In the genomic region with DNA sequence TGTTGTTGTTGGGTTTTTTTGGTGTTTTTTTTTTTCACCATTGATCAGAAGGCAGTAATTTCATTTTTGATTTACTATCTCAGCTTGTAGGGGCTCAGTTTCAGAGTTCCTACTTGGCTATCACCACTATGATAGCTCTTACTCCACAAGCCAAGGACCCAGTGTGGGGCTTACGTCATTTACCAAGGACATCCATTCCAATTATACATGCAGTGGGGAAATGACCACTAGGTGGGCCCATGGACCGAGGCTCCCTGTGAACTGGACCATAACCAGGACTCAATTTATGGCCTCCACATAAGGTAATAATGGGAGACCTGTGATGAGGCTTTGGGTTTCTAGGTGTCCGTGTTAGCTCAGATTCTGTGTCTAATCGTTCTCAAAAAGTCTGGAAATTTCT, we compare ENCODE assay signal across 20 cellular contexts.
DNase-seq lines count a peak whose midpoint lies in the region; ATAC-seq, FAIRE-seq and TF ChIP-seq lines count a peak whose summit lies in the region.
"Had no signal": no experiment of that assay in that cellular context is flagged by ENCODE, and none has a peak within 500 bp of the region (broad histone marks: within the 10 kb centered on the region; RNA-seq: fewer than 3 reads in every experiment).

No MANE protein-coding gene starts in this region.

- H3K36me3 ChIP-seq in HCT116 (ENCODE audit: control insufficient read depth in 1 of 2, insufficient read depth in 2 of 2, low read length in 2 of 2) (no peaks in the 10 kb centered on the region), WERI-Rb-1 (no peaks in the 10 kb centered on the region)
- H3K36me3 ChIP-seq: BLaER1 treated with 17β-estradiol and CSF1 and Interleukin-3, amounts not matched to agents 10 nM and 100 nM had no signal

- no peak for TF ChIP-seq POLR2A in A549 (IDR thresholded peaks at IDR 0.05; ENCODE audit: low read length)
- no peak for TF ChIP-seq POLR2A in HCT116 (IDR thresholded peaks at IDR 0.05; ENCODE audit: borderline replicate concordance, extremely low read depth, insufficient read depth, insufficient read length)

- POLR2A ChIA-PET in A549 (lab: Yijun Ruan, JAX) (no interaction called here), HCT116 (lab: Charles Lee) (no interaction called here)
- POLR2A ChIA-PET in activated CD4-positive, alpha-beta memory T cell treated with anti-CD3 and anti-CD28 coated beads for 36 hours (lab: Charles Lee) = no interaction called here

- TF ChIP-seq EP300 in A549 (IDR thresholded peaks at IDR 0.05) = no peak

- H3K27ac Mint-ChIP-seq in activated CD4-positive, alpha-beta memory T cell treated with anti-CD3 and anti-CD28 coated beads for 36 hours = no peak overlapping the region
- no peak overlapping the region for H3K27ac Mint-ChIP-seq in stimulated activated naive B cell treated with anti-CD40 and anti-IgM and Interleukin-4, amounts not matched to agents 10 μg/mL and 1 μg/mL and 100 μg/mL, for 72 hours
- H3K27ac Mint-ChIP-seq: activated T-cell treated with anti-CD3 and anti-CD28 coated beads, Interleukin-2, amount 50 U/mL, for 72 hours; nephron had no signal

- RAD21 ChIA-PET in HCT116 (lab: Charles Lee; ENCODE audit: low non-redundant PET in 1 of 2, low total read pairs in 2 of 2, uncharacterized antibody in 2 of 2, unreplicated experiment in 2 of 2) = no interaction called here

- WGBS in A549 (ENCODE audit: missing lambda C conversion rate) = 32% methylated on average over 4 of the region's 4 CpGs

- no peak overlapping the region for H3K4me3 ChIP-seq in A549
- no peak overlapping the region for H3K4me3 ChIP-seq in HCT116 (replicated peaks in 1 of 2; ENCODE audit: low read depth in 1 of 2, low read length in 2 of 2)
- H3K4me3 ChIP-seq in WERI-Rb-1 (ENCODE audit: low read depth, low read length) = no peak overlapping the region
- H3K4me3 ChIP-seq: BLaER1 treated with 17β-estradiol and CSF1 and Interleukin-3, amounts not matched to agents 10 nM and 100 nM had no signal

- FAIRE-seq in A549 (lab: Jason Lieb, UNC) = no peak
- FAIRE-seq: D721Med, G401.6, urothelium cell line had no signal

- in situ Hi-C loops in GM13976 (cut with MboI; ENCODE audit: low sequenced_read_pairs, unreplicated experiment) = no loop called here

- peak; percentile 19 to 38; a peak in 1 of 5 replicates for TF ChIP-seq RAD21 in A549 (conservative IDR thresholded peaks at IDR 0.05 in 1 of 2, IDR thresholded peaks at IDR 0.05 in 1 of 2)
- peak; percentile 39 for TF ChIP-seq RAD21 in HCT116 (IDR thresholded peaks at IDR 0.05; ENCODE audit: low read depth)

- intact Hi-C loops in HCT116 (cut with micrococcal nuclease) = no loop called here
- intact Hi-C loops in activated CD4-positive, alpha-beta memory T cell treated with anti-CD3 and anti-CD28 coated beads for 36 hours (cut with micrococcal nuclease) = no loop called here

- H3K9me3 Mint-ChIP-seq in activated CD4-positive, alpha-beta memory T cell treated with anti-CD3 and anti-CD28 coated beads for 36 hours = no peaks in the 10 kb centered on the region
- no peaks in the 10 kb centered on the region for H3K9me3 Mint-ChIP-seq in stimulated activated naive B cell treated with anti-CD40 and anti-IgM and Interleukin-4, amounts not matched to agents 10 μg/mL and 1 μg/mL and 100 μg/mL, for 72 hours

- H2AFZ ChIP-seq in HCT116 (ENCODE audit: low read depth, low read length, poor library complexity, severe bottlenecking) = no peak overlapping the region
- H2AFZ ChIP-seq: parathyroid adenoma had no signal

- no TSS peak for BruUV-seq in HCT116 (replicated peaks; lab: Mats Ljungman, UMichigan)

- ATAC-seq in A549 (peak in 1 of 2 experiments; percentile 32; a peak in 1 of 6 replicates), HCT116 (peak; percentile 38; the same call in 1 of the 2 replicates)
- ATAC-seq in stimulated activated naive B cell treated with anti-CD40 and anti-IgM and Interleukin-4, amounts not matched to agents 10 μg/mL and 1 μg/mL and 100 μg/mL, for 72 hours (replicated peaks) = no peak
- ATAC-seq: activated T-cell treated with anti-CD3 and anti-CD28 coated beads, Interleukin-2, amount 50 U/mL, for 72 hours; left ventricle myocardium superior had no signal

- CTCF ChIA-PET in A549 (lab: Yijun Ruan, JAX) = no interaction called here
- CTCF ChIA-PET in HCT116 (lab: Charles Lee) = no interaction called here
- CTCF ChIA-PET in activated CD4-positive, alpha-beta memory T cell treated with anti-CD3 and anti-CD28 coated beads for 36 hours (lab: Charles Lee) = no interaction called here

- no peak overlapping the region for H3K4me3 Mint-ChIP-seq in activated CD4-positive, alpha-beta memory T cell treated with anti-CD3 and anti-CD28 coated beads for 36 hours
- H3K4me3 Mint-ChIP-seq in stimulated activated naive B cell treated with anti-CD40 and anti-IgM and Interleukin-4, amounts not matched to agents 10 μg/mL and 1 μg/mL and 100 μg/mL, for 72 hours = no peak overlapping the region
- H3K4me3 Mint-ChIP-seq: activated T-cell treated with anti-CD3 and anti-CD28 coated beads, Interleukin-2, amount 50 U/mL, for 72 hours; nephron had no signal

- no peaks in the 10 kb centered on the region for H4K20me1 ChIP-seq in HCT116 (ENCODE audit: insufficient read depth)
- H4K20me1 ChIP-seq: BLaER1 treated with 17β-estradiol and CSF1 and Interleukin-3, amounts not matched to agents 10 nM and 100 nM had no signal

- peaks cover 6% of the 10 kb centered on the region for H3K27me3 Mint-ChIP-seq in activated CD4-positive, alpha-beta memory T cell treated with anti-CD3 and anti-CD28 coated beads for 36 hours
- H3K27me3 Mint-ChIP-seq in stimulated activated naive B cell treated with anti-CD40 and anti-IgM and Interleukin-4, amounts not matched to agents 10 μg/mL and 1 μg/mL and 100 μg/mL, for 72 hours = peaks cover under 1 to 1% of the 10 kb centered on the region in 2 donors

- H3K4me1 Mint-ChIP-seq in activated CD4-positive, alpha-beta memory T cell treated with anti-CD3 and anti-CD28 coated beads for 36 hours (ENCODE audit: low read depth) = no peaks in the 10 kb centered on the region
- peaks cover 10 to 24% of the 10 kb centered on the region in 2 donors for H3K4me1 Mint-ChIP-seq in stimulated activated naive B cell treated with anti-CD40 and anti-IgM and Interleukin-4, amounts not matched to agents 10 μg/mL and 1 μg/mL and 100 μg/mL, for 72 hours
- H3K4me1 Mint-ChIP-seq: nephron had no signal

- no peak overlapping the region for H3K9ac ChIP-seq in HCT116 (ENCODE audit: low read length)
- H3K9ac ChIP-seq: BLaER1 treated with 17β-estradiol and CSF1 and Interleukin-3, amounts not matched to agents 10 nM and 100 nM; parathyroid adenoma had no signal

- H3K4me2 ChIP-seq in A549 = no peak overlapping the region
- H3K4me2 ChIP-seq in HCT116 (ENCODE audit: low read length) = no peak overlapping the region
- H3K4me2 ChIP-seq: BLaER1 treated with 17β-estradiol and CSF1 and Interleukin-3, amounts not matched to agents 10 nM and 100 nM had no signal

- H3K79me2 ChIP-seq in HCT116 (ENCODE audit: insufficient read depth, low read length) = no peaks in the 10 kb centered on the region
- H3K79me2 ChIP-seq: parathyroid adenoma had no signal

- H3K27ac ChIP-seq in A549 = no peak overlapping the region
- H3K27ac ChIP-seq in HCT116 (ENCODE audit: low read depth, low read length) = no peak overlapping the region
- no peak overlapping the region for H3K27ac ChIP-seq in WERI-Rb-1
- H3K27ac ChIP-seq: BLaER1 treated with 17β-estradiol and CSF1 and Interleukin-3, amounts not matched to agents 10 nM and 100 nM; parathyroid adenoma had no signal

- H3K9me3 ChIP-seq in A549 (no peaks in the 10 kb centered on the region), HCT116 (ENCODE audit: control insufficient read depth in 1 of 2, insufficient read depth in 1 of 2, low read depth in 1 of 2, low read length in 2 of 2) (no peaks in the 10 kb centered on the region), WERI-Rb-1 (ENCODE audit: severe bottlenecking) (no peaks in the 10 kb centered on the region)

- H3K27me3 ChIP-seq in HCT116 (ENCODE audit: insufficient read depth, low read length) (peaks cover 30% of the 10 kb centered on the region), WERI-Rb-1 (ENCODE audit: insufficient read depth, low read depth, severe bottlenecking) (no peaks in the 10 kb centered on the region)
- H3K27me3 ChIP-seq: BLaER1 treated with 17β-estradiol and CSF1 and Interleukin-3, amounts not matched to agents 10 nM and 100 nM had no signal

- no peaks in the 10 kb centered on the region for H3K9me2 ChIP-seq in HCT116 (ENCODE audit: insufficient read depth)

- no peaks in the 10 kb centered on the region for H3K4me1 ChIP-seq in A549
- H3K4me1 ChIP-seq in HCT116 (ENCODE audit: control insufficient read depth in 1 of 2, insufficient read depth in 2 of 2, low read length in 2 of 2) = no peaks in the 10 kb centered on the region
- H3K4me1 ChIP-seq: parathyroid adenoma had no signal

- TF ChIP-seq CTCF in A549 (IDR thresholded peaks at IDR 0.05) (no peak), HCT116 (IDR thresholded peaks at IDR 0.05 in 2 of 3, conservative IDR thresholded peaks at IDR 0.05 in 1 of 3; ENCODE audit: borderline replicate concordance in 1 of 3, insufficient read depth in 1 of 3, low read depth in 2 of 3, low read length in 2 of 3) (peak; percentile 7 to 40 (median 14); a peak in 3 of 6 replicates), WERI-Rb-1 (IDR thresholded peaks at IDR 0.05; ENCODE audit: low read depth, low read length) (peak; percentile 40; the same call in 1 of the 2 replicates), GM13976 (IDR thresholded peaks at IDR 0.05; ENCODE audit: borderline replicate concordance, control extremely low read depth, extremely low read depth, insufficient read depth, missing control alignments) (no peak)

- H3K36me3 Mint-ChIP-seq in activated CD4-positive, alpha-beta memory T cell treated with anti-CD3 and anti-CD28 coated beads for 36 hours = no peaks in the 10 kb centered on the region
- H3K36me3 Mint-ChIP-seq in stimulated activated naive B cell treated with anti-CD40 and anti-IgM and Interleukin-4, amounts not matched to agents 10 μg/mL and 1 μg/mL and 100 μg/mL, for 72 hours = no peaks in the 10 kb centered on the region

- DNase-seq in A549 (ENCODE audit: low read depth in 1 of 2, low spot score in 1 of 2) (peak in 1 of 2 experiments; percentile 12), HCT116 (ENCODE audit: low read depth, low spot score) (no peak), WERI-Rb-1 (peak; percentile 18), left kidney (ENCODE audit: low read depth, low spot score) (peak; percentile 7), GM13976 (ENCODE audit: low spot score) (no peak)
- DNase-seq in activated CD4-positive, alpha-beta memory T cell treated with anti-CD3 and anti-CD28 coated beads for 36 hours = no peak
- DNase-seq in stimulated activated naive B cell treated with anti-CD40 and anti-IgM and Interleukin-4, amounts not matched to agents 10 μg/mL and 1 μg/mL and 100 μg/mL, for 72 hours = no peak
- DNase-seq in activated CD4-positive, alpha-beta T cell treated with anti-CD3 and anti-CD28 coated beads, Interleukin-2, amount 50 U/mL, for 48 hours = no peak
- DNase-seq: activated naive CD4-positive, alpha-beta T cell treated with anti-CD3 and anti-CD28 coated beads, Interleukin-2, amount 50 U/mL, for 16 hours; activated T-cell treated with anti-CD3 and anti-CD28 coated beads, Interleukin-2, amount 50 U/mL, for 72 hours; foreskin melanocyte; left ventricle myocardium superior; NCI-H1417 treated with DMSO at 0.1 percent for 48 hours; NCI-H510A had no signal

TF ChIP-seq in A549, 52 proteins besides CTCF, POLR2A, EP300 and RAD21 (continues in another document):
- TF ChIP-seq ZC3H11A (IDR thresholded peaks at IDR 0.05) = no peak

Comparison
In these comparisons a context has a peak if more than half of its experiments do, and no peak if none do; other contexts are left out.
1. DNase-seq: peak in WERI-Rb-1 (single experiment) and left kidney (single experiment); none in HCT116 (single experiment), activated CD4-positive, alpha-beta memory T cell treated with anti-CD3 and anti-CD28 coated beads for 36 hours (single experiment), GM13976 (single experiment), stimulated activated naive B cell treated with anti-CD40 and anti-IgM and Interleukin-4, amounts not matched to agents 10 μg/mL and 1 μg/mL and 100 μg/mL, for 72 hours (single experiment) and activated CD4-positive, alpha-beta T cell treated with anti-CD3 and anti-CD28 coated beads, Interleukin-2, amount 50 U/mL, for 48 hours (0 of 2).
2. CTCF ChIP-seq: peak in HCT116 (3 of 3) and WERI-Rb-1 (single experiment); none in A549 (single experiment) and GM13976 (single experiment).